Comparison of ENCODE assay signal across 23 cellular contexts in the genomic region with DNA sequence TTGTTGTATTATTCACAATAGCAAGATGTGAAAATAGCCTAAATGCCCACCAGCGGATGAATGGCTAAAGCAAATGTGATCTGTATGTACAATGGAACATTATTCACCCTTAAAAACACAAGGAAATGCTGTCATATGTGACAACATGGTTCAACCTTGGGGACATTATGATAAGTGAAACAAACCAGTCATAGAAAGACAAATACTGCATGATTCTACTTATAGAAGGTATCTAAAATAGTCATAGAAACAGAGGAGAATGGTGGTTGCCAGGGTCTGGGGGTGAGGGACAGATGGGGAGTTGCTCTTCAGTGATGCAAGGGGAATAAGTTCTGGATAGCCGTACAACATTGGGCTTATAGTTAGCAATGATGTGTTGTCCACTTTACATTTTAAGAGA. TPM values are rescaled to one million over a fixed set of nuclear protein-coding genes. Genes with fewer than 3 reads are reported as not detected.
DNase-seq lines count a peak whose midpoint lies in the region; ATAC-seq, FAIRE-seq and TF ChIP-seq lines count a peak whose summit lies in the region.
"Had no signal": no experiment of that assay in that cellular context is flagged by ENCODE, and none has a peak within 500 bp of the region (broad histone marks: within the 10 kb centered on the region; RNA-seq: fewer than 3 reads in every experiment).

No MANE protein-coding gene starts in this region.

- no peak overlapping the region for H3K4me2 ChIP-seq in keratinocyte (ENCODE audit: control insufficient read depth, extremely low read depth, insufficient read depth, low read depth, low read length)
- H3K4me2 ChIP-seq: A549; BLaER1 treated with 17β-estradiol and CSF1 and Interleukin-3, amounts not matched to agents 10 nM and 100 nM had no signal

- no peak overlapping the region for H3K27ac Mint-ChIP-seq in activated T-cell treated with anti-CD3 and anti-CD28 coated beads, Interleukin-2, amount 50 U/mL, for 72 hours
- no peak overlapping the region for H3K27ac Mint-ChIP-seq in activated T-helper 17 cell treated with anti-CD3 and anti-CD28 coated beads, Interleukin-2, amount 50 U/mL, for 72 hours
- H3K27ac Mint-ChIP-seq: B cell; CD4-positive, alpha-beta T cell; CD8-positive, alpha-beta T cell had no signal

- no peak overlapping the region for H3K9ac ChIP-seq in keratinocyte (ENCODE audit: control insufficient read depth, extremely low read depth, insufficient read depth, low read length)
- H3K9ac ChIP-seq: BLaER1 treated with 17β-estradiol and CSF1 and Interleukin-3, amounts not matched to agents 10 nM and 100 nM had no signal

- H3K4me3 Mint-ChIP-seq in activated T-cell treated with anti-CD3 and anti-CD28 coated beads, Interleukin-2, amount 50 U/mL, for 72 hours = no peak overlapping the region
- no peak overlapping the region for H3K4me3 Mint-ChIP-seq in activated T-helper 17 cell treated with anti-CD3 and anti-CD28 coated beads, Interleukin-2, amount 50 U/mL, for 72 hours
- H3K4me3 Mint-ChIP-seq: B cell; CD4-positive, alpha-beta T cell; CD8-positive, alpha-beta T cell had no signal

- dilution Hi-C loops in keratinocyte (cut with MboI; ENCODE audit: extremely low pct_ligation_motif_present, low sequenced_read_pairs) = no loop called here

- no peak overlapping the region for H3K4me3 ChIP-seq in keratinocyte (ENCODE audit: control insufficient read depth in 2 of 3, extremely low read depth in 1 of 3, insufficient read depth in 2 of 3, low read depth in 1 of 3, low read length in 3 of 3)
- H3K4me3 ChIP-seq: A549; BLaER1 treated with 17β-estradiol and CSF1 and Interleukin-3, amounts not matched to agents 10 nM and 100 nM; GM12878 had no signal

- H3K4me1 Mint-ChIP-seq in activated T-cell treated with anti-CD3 and anti-CD28 coated beads, Interleukin-2, amount 50 U/mL, for 72 hours (ENCODE audit: low read depth) = peaks cover 3% of the 10 kb centered on the region
- peaks cover 4% of the 10 kb centered on the region for H3K4me1 Mint-ChIP-seq in activated T-helper 17 cell treated with anti-CD3 and anti-CD28 coated beads, Interleukin-2, amount 50 U/mL, for 72 hours

- H3K79me2 ChIP-seq in keratinocyte (ENCODE audit: control insufficient read depth, insufficient read depth, low read length) = no peaks in the 10 kb centered on the region

- peaks cover 8% of the 10 kb centered on the region for H3K4me1 ChIP-seq in keratinocyte (ENCODE audit: control insufficient read depth, extremely low read depth, insufficient read depth, low read length)

- no peaks in the 10 kb centered on the region for H3K9me1 ChIP-seq in keratinocyte (ENCODE audit: control insufficient read depth, extremely low read depth, insufficient read depth, low read length)

- FAIRE-seq in keratinocyte (lab: Jason Lieb, UNC) = peak; percentile 17
- FAIRE-seq: A549, GM12878, GM12892, GM18507 had no signal

- peaks cover 2 to 4% of the 10 kb centered on the region in 2 donors for H3K36me3 Mint-ChIP-seq in activated T-cell treated with anti-CD3 and anti-CD28 coated beads, Interleukin-2, amount 50 U/mL, for 72 hours (ENCODE audit: insufficient read depth in 2 of 2)
- H3K36me3 Mint-ChIP-seq in activated T-helper 17 cell treated with anti-CD3 and anti-CD28 coated beads, Interleukin-2, amount 50 U/mL, for 72 hours (ENCODE audit: low read depth) = peaks cover 10% of the 10 kb centered on the region

- peak; percentile 15 to 57 for ATAC-seq in activated T-cell treated with anti-CD3 and anti-CD28 coated beads, Interleukin-2, amount 50 U/mL, for 72 hours (replicated peaks in 1 of 2)
- peak; percentile 19 for ATAC-seq in activated T-helper 17 cell treated with anti-CD3 and anti-CD28 coated beads, Interleukin-2, amount 50 U/mL, for 72 hours (replicated peaks)
- ATAC-seq: A549; CD8-positive, alpha-beta T cell; GM12878 had no signal

- H3K27ac ChIP-seq in keratinocyte (ENCODE audit: control insufficient read depth, insufficient read depth, low read length) = no peak overlapping the region
- H3K27ac ChIP-seq: 22Rv1; A549; BLaER1 treated with 17β-estradiol and CSF1 and Interleukin-3, amounts not matched to agents 10 nM and 100 nM; C4-2B had no signal

- TF ChIP-seq CTCF in keratinocyte (optimal IDR thresholded peaks at IDR 0.05 in 1 of 3, IDR thresholded peaks at IDR 0.05 in 1 of 3, conservative IDR thresholded peaks at IDR 0.05 in 1 of 3; ENCODE audit: extremely low read depth in 1 of 3, insufficient read depth in 2 of 3, low read length in 3 of 3) = no peak

- H3K36me3 ChIP-seq in keratinocyte (ENCODE audit: control insufficient read depth in 2 of 2, extremely low read depth in 1 of 2, insufficient read depth in 2 of 2, low read length in 2 of 2) = peaks cover 0 to 9% of the 10 kb centered on the region in 2 experiments

- peaks cover under 1% of the 10 kb centered on the region for H4K20me1 ChIP-seq in keratinocyte (ENCODE audit: control insufficient read depth, extremely low read depth, insufficient read depth, low read length)

- H3K27me3 Mint-ChIP-seq in activated T-cell treated with anti-CD3 and anti-CD28 coated beads, Interleukin-2, amount 50 U/mL, for 72 hours (ENCODE audit: low read depth) = no peaks in the 10 kb centered on the region
- no peaks in the 10 kb centered on the region for H3K27me3 Mint-ChIP-seq in activated T-helper 17 cell treated with anti-CD3 and anti-CD28 coated beads, Interleukin-2, amount 50 U/mL, for 72 hours
- H3K27me3 Mint-ChIP-seq: B cell; CD4-positive, alpha-beta T cell had no signal

- H3K9me3 ChIP-seq in keratinocyte (ENCODE audit: control insufficient read depth, low read depth, low read length) = no peaks in the 10 kb centered on the region

- no peak for DNase-seq in activated T-cell treated with anti-CD3 and anti-CD28 coated beads, Interleukin-2, amount 50 U/mL, for 72 hours
- DNase-seq in activated T-cell treated with anti-CD3 and anti-CD28 coated beads for 4 hours (no peak), keratinocyte (ENCODE audit: low read depth, low spot score) (no peak), NOMO-1 treated with dmso at 0.1 percent for 144 hours (lab: John Stamatoyannopoulos, UW; ENCODE audit: unreplicated experiment) (no peak)
- DNase-seq: AML-193; CD4-positive, alpha-beta T cell; CD8-positive, alpha-beta T cell; DMS 273 treated with DMSO at 0.1 percent for 48 hours; DMS153; DMS53; DMS79; DND-41; EL; GDM1 had no signal

- no peak overlapping the region for H2AFZ ChIP-seq in keratinocyte (ENCODE audit: control insufficient read depth, low read length)

- H3K9me3 Mint-ChIP-seq in activated T-cell treated with anti-CD3 and anti-CD28 coated beads, Interleukin-2, amount 50 U/mL, for 72 hours = no peaks in the 10 kb centered on the region
- H3K9me3 Mint-ChIP-seq in activated T-helper 17 cell treated with anti-CD3 and anti-CD28 coated beads, Interleukin-2, amount 50 U/mL, for 72 hours = no peaks in the 10 kb centered on the region
- H3K9me3 Mint-ChIP-seq: CD4-positive, alpha-beta T cell; CD8-positive, alpha-beta T cell had no signal

- no peaks in the 10 kb centered on the region for H3K27me3 ChIP-seq in keratinocyte (ENCODE audit: control insufficient read depth, extremely low read depth, insufficient read depth, low read length)
- H3K27me3 ChIP-seq: BLaER1 treated with 17β-estradiol and CSF1 and Interleukin-3, amounts not matched to agents 10 nM and 100 nM had no signal

RNA-seq across cellular contexts. Expression of gene NRF1, which starts 58.4 kb away (rescaled TPM):
- total RNA-seq in activated T-cell treated with anti-CD3 and anti-CD28 coated beads, Interleukin-2, amount 50 U/mL, for 72 hours = 10 to 100 TPM; 22.1 to 25.1 TPM
- total RNA-seq in activated T-helper 17 cell treated with anti-CD3 and anti-CD28 coated beads, Interleukin-2, amount 50 U/mL, for 72 hours = 10 to 100 TPM; 15.3 to 22.5 TPM
- 9.2 to 12.6 TPM (median 10.4 TPM) in 3 replicates for polyA plus RNA-seq in keratinocyte
- polyA plus RNA-seq in keratinocyte (2011; ENCODE audit: low read depth) = 3.1 TPM
- 6.7 and 7.0 TPM in 2 replicates for polyA plus RNA-seq in keratinocyte (2011; cell fraction: cytosol; rRNA removed)
- 20.3 and 25.7 TPM in 2 replicates for polyA plus RNA-seq in keratinocyte (2011; cell fraction: nucleus; rRNA removed)
- polyA plus RNA-seq in keratinocyte (2012; ENCODE audit: low replicate concordance) = 7.1 and 8.3 TPM in 2 replicates
- 17.2 to 28.9 TPM (median 22.8 TPM) in 3 replicates for polyA minus RNA-seq in keratinocyte
- 9.0 TPM for polyA minus RNA-seq in keratinocyte (2011; cell fraction: cytosol; rRNA and poly(A)+ RNA removed)
- polyA minus RNA-seq in keratinocyte (2011; cell fraction: nucleus; rRNA and poly(A)+ RNA removed) = 12.3 and 29.0 TPM in 2 replicates
